In genomic region chr7:139361523-139361922, GRCh38 we compare ENCODE assay signal across 9 cellular contexts. TPM values are rescaled to one million over a fixed set of nuclear protein-coding genes. Genes with fewer than 3 reads are reported as not detected.
A peak's percentile ranks its signal among the peaks of the same experiment; 100 is the strongest.
DNase-seq lines count a peak whose midpoint lies in the region; ATAC-seq and TF ChIP-seq lines count a peak whose summit lies in the region.
"Had no signal": no experiment of that assay in that cellular context is flagged by ENCODE, and none has a peak within 500 bp of the region (broad histone marks: within the 10 kb centered on the region; RNA-seq: fewer than 3 reads in every experiment).

No MANE protein-coding gene starts in this region.

- intact Hi-C loops in PC-3 (cut with micrococcal nuclease) (loop anchor here (5.0 kb wide), 1 partner anchor 254 kb away; the partner anchor contains the start of gene ZC3HAV1), prostate gland (cut with DNase I) (loop anchor here (10.0 kb wide), 2 partner anchors 127 to 703 kb away; partner anchors contain the start of genes PARP12 and UBN2)

- POLR2A ChIA-PET in PC-3 (lab: Charles Lee; ENCODE audit: unreplicated experiment) = no interaction called here

- H3K9ac ChIP-seq in PC-3 (ENCODE audit: low read length) = peak overlapping the region; percentile 99

- H3K79me2 ChIP-seq in PC-3 (ENCODE audit: low read length) = peaks cover 80% of the 10 kb centered on the region

- no peak for TF ChIP-seq POLR2A in prostate gland (IDR thresholded peaks at IDR 0.05)

- WGBS in prostate gland = 10% methylated on average over 3 of the region's 3 CpGs

- peaks cover 53% of the 10 kb centered on the region for H4K20me1 ChIP-seq in PC-3 (ENCODE audit: low read length)

- H3K27me3 ChIP-seq in PC-3 (ENCODE audit: low read length) = no peaks in the 10 kb centered on the region
- no peaks in the 10 kb centered on the region for H3K27me3 ChIP-seq in prostate gland (replicated peaks; ENCODE audit: insufficient read depth)

- H2AFZ ChIP-seq in PC-3 (ENCODE audit: low read length) = no peak overlapping the region

- no peak for DNase-seq in PC-3
- no peak for DNase-seq in epithelial cell of esophagus (ENCODE audit: low read depth)
- DNase-seq in prostate gland (ENCODE audit: low spot score) = no peak
- DNase-seq in amniotic stem cell (lab: John Stamatoyannopoulos, UW) = no peak
- DNase-seq in globus pallidus (ENCODE audit: low spot score) = no peak
- DNase-seq: stimulated activated CD4-positive, alpha-beta T cell treated with anti-CD3 and anti-CD28 coated beads, Interleukin-2, amount 100 ng/mL, for 48 hours had no signal

- BruUV-seq in PC-3 (replicated peaks; lab: Mats Ljungman, UMichigan) = no TSS peak

- H3F3A ChIP-seq in PC-3 (ENCODE audit: low read length, unreplicated experiment) = no peaks in the 10 kb centered on the region

- H3K9me3 ChIP-seq in PC-3 (ENCODE audit: low read length) (no peaks in the 10 kb centered on the region), prostate gland (no peaks in the 10 kb centered on the region)

- H3K4me2 ChIP-seq in PC-3 (ENCODE audit: low read length) = peak overlapping the region; percentile 90

- H3K9me2 ChIP-seq in PC-3 (replicated peaks; ENCODE audit: low read length) = no peaks in the 10 kb centered on the region

- no peak overlapping the region for H3K27ac ChIP-seq in PC-3 (ENCODE audit: low read length)
- peak overlapping the region; percentile 99 to 100 for H3K27ac ChIP-seq in prostate gland

- peaks cover 20% of the 10 kb centered on the region for H3K36me3 ChIP-seq in PC-3 (ENCODE audit: low read depth, low read length)
- no peaks in the 10 kb centered on the region for H3K36me3 ChIP-seq in prostate gland

- CTCF ChIA-PET in PC-3 (lab: Charles Lee) = no interaction called here

- no peak for TF ChIP-seq CTCF in PC-3 (conservative IDR thresholded peaks at IDR 0.05; ENCODE audit: low read depth, low read length)
- no peak for TF ChIP-seq CTCF in epithelial cell of esophagus (IDR thresholded peaks at IDR 0.05; ENCODE audit: insufficient read depth, low read depth, low read length, missing control alignments)
- TF ChIP-seq CTCF in prostate gland (IDR thresholded peaks at IDR 0.05) = no peak

- ATAC-seq in PC-3 (no peak), HG02588 (IDR thresholded peaks at IDR 0.05; ENCODE audit: unreplicated experiment) (no peak), HG02840 (IDR thresholded peaks at IDR 0.05; ENCODE audit: low FRiP score, unreplicated experiment) (no peak)

- H3K4me3 ChIP-seq in GM08714 (ENCODE audit: low read length) (peak overlapping the region; percentile 95; the same call in 1 of the 2 replicates), PC-3 (ENCODE audit: low read length) (peak overlapping the region; percentile 91), epithelial cell of esophagus (ENCODE audit: low read length) (peak overlapping the region; percentile 56), prostate gland (peak overlapping the region; percentile 75 to 98)

- H3K4me1 ChIP-seq in PC-3 (ENCODE audit: insufficient read depth, low read length) = peaks cover 14% of the 10 kb centered on the region; the same call in 1 of the 2 replicates
- no peaks in the 10 kb centered on the region for H3K4me1 ChIP-seq in prostate gland (replicated peaks)

RNA-seq across cellular contexts. Expression of gene LUC7L2, which starts 1.8 kb away (rescaled TPM):
- total RNA-seq in PC-3 (2014; rRNA removed) (67.4 and 110 TPM in 2 replicates), prostate gland (10 to 100 TPM; 71.2 to 81.7 TPM)

RNA-seq across cellular contexts. Expression of gene FMC1, which starts 20.4 kb away (rescaled TPM):
- total RNA-seq in PC-3 (2014; rRNA removed) (8.8 and 12.2 TPM in 2 replicates), prostate gland (10 to 100 TPM; 17.8 to 29.6 TPM)
